ENCODE assay signal across 11 cellular contexts in the genomic region with DNA sequence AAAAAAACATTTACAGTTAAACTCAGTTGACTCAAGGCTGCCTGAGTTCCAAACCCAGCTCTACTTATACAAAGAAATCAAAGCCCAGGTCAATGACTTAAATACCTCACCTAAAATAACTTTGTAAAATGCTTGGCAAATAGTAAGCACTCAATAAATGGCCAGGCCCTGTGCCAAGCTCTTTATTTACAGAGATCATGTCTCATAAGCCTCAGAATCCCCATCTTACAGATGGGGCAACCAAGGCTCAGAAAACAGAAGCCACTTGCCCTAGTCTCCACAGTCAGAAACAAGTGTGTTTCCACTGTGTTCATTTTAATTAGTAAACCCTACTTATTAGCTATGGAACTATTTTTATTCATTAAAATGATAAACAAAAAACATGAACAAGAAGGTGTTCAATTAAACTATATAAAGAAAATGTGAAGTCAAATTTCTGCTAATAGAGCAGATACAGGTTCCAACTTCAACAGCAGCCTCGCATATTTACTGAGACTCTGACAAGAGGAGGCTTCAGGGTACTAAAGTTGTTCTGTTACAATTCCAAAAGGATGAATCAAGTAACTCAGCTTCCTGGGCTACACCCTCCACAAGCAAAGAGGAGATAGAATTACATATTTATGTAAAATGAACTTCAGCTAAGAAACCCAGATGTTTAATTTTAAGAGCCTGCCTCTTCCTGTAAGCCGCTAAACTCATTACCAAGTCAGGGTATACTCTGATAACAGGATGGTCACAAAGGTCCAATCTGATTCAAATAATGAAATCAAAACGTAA. TPM values are rescaled to one million over a fixed set of nuclear protein-coding genes. Genes with fewer than 3 reads are reported as not detected.
DNase-seq lines count a peak whose midpoint lies in the region; ATAC-seq lines count a peak whose summit lies in the region.
"Had no signal": no experiment of that assay in that cellular context is flagged by ENCODE, and none has a peak within 500 bp of the region (broad histone marks: within the 10 kb centered on the region; RNA-seq: fewer than 3 reads in every experiment).

No MANE protein-coding gene starts in this region.

- peaks cover 0 to 7% (median 0%) of the 10 kb centered on the region in 3 experiments for H3K36me3 ChIP-seq in naive thymus-derived CD4-positive, alpha-beta T cell (ENCODE audit: control insufficient read depth in 2 of 3, insufficient read depth in 3 of 3, low read length in 3 of 3)

- H3K36me3 Mint-ChIP-seq in naive thymus-derived CD4-positive, alpha-beta T cell, result peaks cover 0 to 60% (median 38%) of the 10 kb centered on the region in 5 donors

- no peaks in the 10 kb centered on the region for H3K27me3 Mint-ChIP-seq in naive thymus-derived CD4-positive, alpha-beta T cell

- intact Hi-C loops in naive thymus-derived CD4-positive, alpha-beta T cell (cut with micrococcal nuclease), result no loop called here

- no peaks in the 10 kb centered on the region for H3K9me3 ChIP-seq in naive thymus-derived CD4-positive, alpha-beta T cell (ENCODE audit: control insufficient read depth in 2 of 3, low read length in 3 of 3)

- no peak overlapping the region for H3K4me3 Mint-ChIP-seq in naive thymus-derived CD4-positive, alpha-beta T cell
- H3K4me3 Mint-ChIP-seq: activated T-cell treated with anti-CD3 and anti-CD28 coated beads, Interleukin-2, amount 50 U/mL, for 72 hours; T-helper 1 cell treated with Interleukin-12 subunit alpha and Interleukin-12 subunit beta and Interleukin-4 antibody, amounts not matched to agents 30 μg/mL and 1 μg/mL, for 36 hours had no signal

- no peaks in the 10 kb centered on the region for H3K27me3 ChIP-seq in naive thymus-derived CD4-positive, alpha-beta T cell (ENCODE audit: control insufficient read depth in 2 of 2, insufficient read depth in 2 of 2, low read length in 2 of 2)

- H3K27ac Mint-ChIP-seq in naive thymus-derived CD4-positive, alpha-beta T cell, result no peak overlapping the region
- H3K27ac Mint-ChIP-seq: activated T-cell treated with anti-CD3 and anti-CD28 coated beads, Interleukin-2, amount 50 U/mL, for 72 hours; T-helper 1 cell treated with Interleukin-12 subunit alpha and Interleukin-12 subunit beta and Interleukin-4 antibody, amounts not matched to agents 30 μg/mL and 1 μg/mL, for 36 hours had no signal

- ATAC-seq in HG02981 (IDR thresholded peaks at IDR 0.05; ENCODE audit: unreplicated experiment), result no peak
- ATAC-seq in naive thymus-derived CD4-positive, alpha-beta T cell, result no peak
- ATAC-seq: activated T-cell treated with anti-CD3 and anti-CD28 coated beads, Interleukin-2, amount 50 U/mL, for 72 hours had no signal

- no peaks in the 10 kb centered on the region for H3K9me3 Mint-ChIP-seq in naive thymus-derived CD4-positive, alpha-beta T cell
- H3K9me3 Mint-ChIP-seq: activated T-cell treated with anti-CD3 and anti-CD28 coated beads, Interleukin-2, amount 50 U/mL, for 72 hours; T-helper 1 cell treated with Interleukin-12 subunit alpha and Interleukin-12 subunit beta and Interleukin-4 antibody, amounts not matched to agents 30 μg/mL and 1 μg/mL, for 36 hours had no signal

- peaks cover 0 to 13% (median 0%) of the 10 kb centered on the region in 7 donors for H3K4me1 Mint-ChIP-seq in naive thymus-derived CD4-positive, alpha-beta T cell

- DNase-seq in EL (peak; percentile 87), RPMI7951 (ENCODE audit: low read depth) (peak; percentile 59), fibroblast of peridontal ligament (ENCODE audit: extremely low read depth) (peak; percentile 93), pulmonary artery endothelial cell (ENCODE audit: low read depth, low spot score) (peak; percentile 60), G401 (ENCODE audit: low spot score) (no peak), ureter (ENCODE audit: low spot score) (no peak)
- no peak for DNase-seq in naive thymus-derived CD4-positive, alpha-beta T cell
- DNase-seq: activated T-cell treated with anti-CD3 and anti-CD28 coated beads, Interleukin-2, amount 50 U/mL, for 72 hours; NCI-H187 treated with DMSO at 0.1 percent for 48 hours had no signal

- H3K27ac ChIP-seq in naive thymus-derived CD4-positive, alpha-beta T cell (ENCODE audit: low read depth, low read length), result no peak overlapping the region

- CTCF ChIA-PET in naive thymus-derived CD4-positive, alpha-beta T cell (lab: Charles Lee), result no interaction called here

- in situ Hi-C loops in G401 (cut with HindIII; ENCODE audit: low sequenced_read_pairs), result no loop called here

- no peak overlapping the region for H3K4me3 ChIP-seq in naive thymus-derived CD4-positive, alpha-beta T cell (ENCODE audit: low read length)

- POLR2A ChIA-PET in naive thymus-derived CD4-positive, alpha-beta T cell (lab: Charles Lee), result no interaction called here

- no peaks in the 10 kb centered on the region for H3K4me1 ChIP-seq in naive thymus-derived CD4-positive, alpha-beta T cell (ENCODE audit: control insufficient read depth in 2 of 2, insufficient read depth in 2 of 2, low read length in 2 of 2)

RNA-seq across cellular contexts. Expression of gene TTC28, which starts 30.7 kb away (rescaled TPM):
- 0.96 and 1.2 TPM in 2 replicates for total RNA-seq in RPMI7951 (2014; rRNA removed; shearing (Covaris generic))
- total RNA-seq in pulmonary artery endothelial cell, result 15.6 and 16.0 TPM in 2 replicates
- total RNA-seq in naive thymus-derived CD4-positive, alpha-beta T cell, result 1 to 10 TPM; 2.4 to 8.3 (median 5.1) TPM
- 1 to 10 TPM in 1 of 2 donors, under 1 TPM in 1; 0.50 to 2.1 TPM for polyA plus RNA-seq in naive thymus-derived CD4-positive, alpha-beta T cell
- total RNA-seq in G401 (2014; rRNA removed; shearing (Covaris generic)), result 7.6 and 12.2 TPM in 2 replicates
- 56.8 TPM for total RNA-seq in ureter

RNA-seq across cellular contexts. Expression of gene CHEK2, which starts 31.3 kb away (rescaled TPM):
- 23.7 and 28.9 TPM in 2 replicates for total RNA-seq in RPMI7951 (2014; rRNA removed; shearing (Covaris generic))
- total RNA-seq in pulmonary artery endothelial cell (11.0 and 15.7 TPM in 2 replicates), ureter (8.4 TPM)
- total RNA-seq in naive thymus-derived CD4-positive, alpha-beta T cell, result 10 to 100 TPM in 3 of 5 experiments, 1 to 10 TPM in 2; 8.4 to 36.7 (median 10.6) TPM
- 10 to 100 TPM in 1 of 2 donors, 1 to 10 TPM in 1; 7.0 to 11.5 TPM for polyA plus RNA-seq in naive thymus-derived CD4-positive, alpha-beta T cell
- total RNA-seq in G401 (2014; rRNA removed; shearing (Covaris generic)), result 48.6 and 53.9 TPM in 2 replicates

RNA-seq across cellular contexts. Expression of gene HSCB, which starts 31.5 kb away (rescaled TPM):
- total RNA-seq in RPMI7951 (2014; rRNA removed; shearing (Covaris generic)), result 17.1 and 23.5 TPM in 2 replicates
- total RNA-seq in pulmonary artery endothelial cell, result 13.5 and 17.6 TPM in 2 replicates
- total RNA-seq in naive thymus-derived CD4-positive, alpha-beta T cell, result 10 to 100 TPM in 1 of 5 experiments, 1 to 10 TPM in 4; 8.2 to 10.9 (median 9.0) TPM
- 1 to 10 TPM; 6.7 to 8.7 TPM for polyA plus RNA-seq in naive thymus-derived CD4-positive, alpha-beta T cell
- total RNA-seq in G401 (2014; rRNA removed; shearing (Covaris generic)), result 33.2 and 38.1 TPM in 2 replicates
- 17.3 TPM for total RNA-seq in ureter

Comparison
In these comparisons a context has a peak if more than half of its experiments do, and no peak if none do; other contexts are left out.
1. DNase-seq: peak in EL (single experiment), RPMI7951 (single experiment), fibroblast of peridontal ligament (single experiment) and pulmonary artery endothelial cell (single experiment); none in naive thymus-derived CD4-positive, alpha-beta T cell (0 of 9), G401 (single experiment) and ureter (single experiment).